1 cellular context compared by ENCODE assay signal in genomic region chr22:20728523-20729190, GRCh38.
TF ChIP-seq lines count a peak whose summit lies in the region.

No MANE protein-coding gene starts in this region.

TF ChIP-seq in K562, 482 proteins besides CTCF, POLR2A, EP300 and RAD21 (continued from another document):
- TF ChIP-seq CBX3 (IDR thresholded peaks at IDR 0.05; ENCODE audit: borderline replicate concordance in 1 of 2, low read length in 2 of 2) (no peak), ZNF318 (IDR thresholded peaks at IDR 0.05; ENCODE audit: borderline replicate concordance in 1 of 2, low read depth in 1 of 2) (no peak), HNRNPUL1 (IDR thresholded peaks at IDR 0.05; ENCODE audit: low read length) (no peak), ZNF12 (CRISPR knock-in tag; IDR thresholded peaks at IDR 0.05) (peak; percentile 30; the same call in 1 of the 2 replicates), BRCA1 (IDR thresholded peaks at IDR 0.05) (no peak), BRCA1 (CRISPR knock-in tag; IDR thresholded peaks at IDR 0.05) (0 out of 2 replicates have a peak, but pooled peaks have one; percentile 69), XRCC4 (IDR thresholded peaks at IDR 0.05; ENCODE audit: extremely low read depth, insufficient read depth, insufficient read length) (no peak), TAF7 (tag; IDR thresholded peaks at IDR 0.05) (no peak), BRF1 (IDR thresholded peaks at IDR 0.05; ENCODE audit: borderline replicate concordance, extremely low read depth, insufficient read length) (no peak), CHD1 (IDR thresholded peaks at IDR 0.05; ENCODE audit: low read length) (peak; percentile 29), HDAC2 (IDR thresholded peaks at IDR 0.05) (no peak), PPARD (CRISPR knock-in tag; IDR thresholded peaks at IDR 0.05) (no peak), ZNF707 (CRISPR knock-in tag; conservative IDR thresholded peaks at IDR 0.05) (0 out of 2 replicates have a peak, but pooled peaks have one; percentile 9), SNRNP70 (optimal IDR thresholded peaks at IDR 0.05; ENCODE audit: low read depth, low read length) (peak; percentile 62), E2F4 (CRISPR knock-in tag; IDR thresholded peaks at IDR 0.05; ENCODE audit: low read depth) (peak; percentile 53; the same call in 1 of the 2 replicates), SRSF3 (IDR thresholded peaks at IDR 0.05; ENCODE audit: insufficient read depth, low read length) (no peak), RHOXF2B (CRISPR knock-in tag; conservative IDR thresholded peaks at IDR 0.05) (no peak), KLF16 (IDR thresholded peaks at IDR 0.05) (no peak), TAL1 (IDR thresholded peaks at IDR 0.05) (no peak), SMC3 (conservative IDR thresholded peaks at IDR 0.05; ENCODE audit: insufficient read depth, low read depth, low read length) (no peak), ZNF445 (CRISPR knock-in tag; IDR thresholded peaks at IDR 0.05; ENCODE audit: low read depth) (no peak), PHB (CRISPR knock-in tag; IDR thresholded peaks at IDR 0.05) (peak; percentile 38; the same call in 1 of the 2 replicates), CHAMP1 (IDR thresholded peaks at IDR 0.05) (no peak), SETDB1 (IDR thresholded peaks at IDR 0.05; ENCODE audit: low read length) (peak; percentile 64), MLX (CRISPR knock-in tag; conservative IDR thresholded peaks at IDR 0.05) (0 out of 4 replicates have a peak, but pooled peaks of 1 of the 2 experiments have one; percentile 33)
